In the genomic region with DNA sequence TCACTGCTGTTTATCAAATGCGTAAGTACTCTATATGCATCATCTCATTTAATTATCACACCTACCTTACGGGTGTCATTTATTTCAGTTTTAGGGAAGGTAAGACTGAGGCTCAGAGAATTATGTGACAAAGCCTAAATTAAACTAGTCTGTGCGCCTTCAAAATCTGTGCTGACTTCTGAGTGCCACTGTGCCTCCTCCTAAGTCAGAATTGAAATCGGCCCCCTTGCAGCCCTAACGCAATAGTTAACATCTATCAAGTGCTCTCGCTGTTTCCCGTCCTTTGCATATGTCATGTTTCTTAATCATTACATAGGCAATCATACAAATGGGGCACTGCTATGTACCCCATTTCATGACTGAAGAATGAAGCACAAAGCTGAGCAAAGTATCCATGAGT, we compare ENCODE assay signal across 34 cellular contexts.
"Had no signal": no experiment of that assay in that cellular context is flagged by ENCODE, and none has a peak within 500 bp of the region (broad histone marks: within the 10 kb centered on the region; RNA-seq: fewer than 3 reads in every experiment).

No MANE protein-coding gene starts in this region.

- DNase-seq: Karpas-422, Kasumi-1, MG63, MM.1S, MV-4-11, NCI-H1048, NCI-H1092, NCI-H1092 treated with DMSO at 0.1 percent for 48 hours, NCI-H1105, NCI-H1105 treated with DMSO at 0.1 percent for 48 hours, NCI-H1417, NCI-H1417 treated with DMSO at 0.1 percent for 48 hours, NCI-H1436, NCI-H1436 treated with DMSO at 0.1 percent for 48 hours, NCI-H146, NCI-H1694, NCI-H1694 treated with DMSO at 0.1 percent for 48 hours, NCI-H187, NCI-H187 treated with DMSO at 0.1 percent for 48 hours, NCI-H1930, NCI-H2029, NCI-H2029 treated with DMSO at 0.1 percent for 48 hours, NCI-H2081, NCI-H2081 treated with DMSO at 0.1 percent for 48 hours, NCI-H2107, NCI-H2171, NCI-H2171 treated with DMSO at 0.1 percent for 48 hours, NCI-H2227 treated with DMSO at 0.1 percent for 48 hours, NCI-H226, NCI-H345, NCI-H446, NCI-H446 treated with DMSO at 0.1 percent for 48 hours, NCI-H510A, NCI-H510A treated with DMSO at 0.1 percent for 48 hours had no signal
